ENCODE assay signal across 11 cellular contexts in genomic region chr18:28013064-28013463, GRCh38.
DNase-seq lines count a peak whose midpoint lies in the region; ATAC-seq and TF ChIP-seq lines count a peak whose summit lies in the region.
"Had no signal": no experiment of that assay in that cellular context is flagged by ENCODE, and none has a peak within 500 bp of the region (broad histone marks: within the 10 kb centered on the region; RNA-seq: fewer than 3 reads in every experiment).

No MANE protein-coding gene starts in this region.

- TF ChIP-seq CTCF in AG09309 (IDR thresholded peaks at IDR 0.05; ENCODE audit: control insufficient read depth, insufficient read depth, low read depth, low read length, missing control alignments) (peak; percentile 50), astrocyte of the cerebellum (IDR thresholded peaks at IDR 0.05; ENCODE audit: low read depth, low read length, missing control alignments) (peak; percentile 45), kidney epithelial cell (IDR thresholded peaks at IDR 0.05; ENCODE audit: insufficient read depth, low read length, poor library complexity, severe bottlenecking) (peak; percentile 47)

- no peaks in the 10 kb centered on the region for H3K36me3 ChIP-seq in kidney epithelial cell (ENCODE audit: control insufficient read depth, insufficient read depth, low read length)
- H3K36me3 ChIP-seq: MG63 had no signal

- DNase-seq in AG09309 (ENCODE audit: low read depth) (no peak), HCEC 1CT (peak; percentile 12), astrocyte of the cerebellum (ENCODE audit: low read depth) (no peak), kidney epithelial cell (ENCODE audit: low read depth) (no peak), HK-2 (ENCODE audit: unreplicated experiment) (no peak)
- no peak for DNase-seq in activated CD4-positive, alpha-beta T cell treated with anti-CD3 and anti-CD28 coated beads for 1 hour
- no peak for DNase-seq in activated T-cell treated with anti-CD3 and anti-CD28 coated beads, Interleukin-2, amount 50 U/mL, for 48 hours
- DNase-seq: activated CD4-positive, alpha-beta T cell treated with anti-CD3 and anti-CD28 coated beads for 48 hours; activated naive CD8-positive, alpha-beta T cell treated with anti-CD3 and anti-CD28 coated beads, Interleukin-2, amount 10 ng/mL, durations not matched to agents 7 days and 5 days; MG63 had no signal

- H3K4me3 ChIP-seq in AG09309 (ENCODE audit: control insufficient read depth, low read depth, low read length) (no peak overlapping the region), astrocyte of the cerebellum (ENCODE audit: low read depth, low read length) (no peak overlapping the region), kidney epithelial cell (ENCODE audit: low read depth, low read length) (no peak overlapping the region)
- H3K4me3 ChIP-seq: MG63 had no signal

- in situ Hi-C loops in astrocyte of the cerebellum (cut with HindIII; ENCODE audit: low sequenced_read_pairs), result no loop called here

- no peaks in the 10 kb centered on the region for H3K27me3 ChIP-seq in kidney epithelial cell (ENCODE audit: control insufficient read depth, insufficient read depth, low read length)
- H3K27me3 ChIP-seq: MG63 had no signal

- no peak for ATAC-seq in HG03280 (IDR thresholded peaks at IDR 0.05; ENCODE audit: unreplicated experiment)
